25 cellular contexts compared by ENCODE assay signal in the genomic region with DNA sequence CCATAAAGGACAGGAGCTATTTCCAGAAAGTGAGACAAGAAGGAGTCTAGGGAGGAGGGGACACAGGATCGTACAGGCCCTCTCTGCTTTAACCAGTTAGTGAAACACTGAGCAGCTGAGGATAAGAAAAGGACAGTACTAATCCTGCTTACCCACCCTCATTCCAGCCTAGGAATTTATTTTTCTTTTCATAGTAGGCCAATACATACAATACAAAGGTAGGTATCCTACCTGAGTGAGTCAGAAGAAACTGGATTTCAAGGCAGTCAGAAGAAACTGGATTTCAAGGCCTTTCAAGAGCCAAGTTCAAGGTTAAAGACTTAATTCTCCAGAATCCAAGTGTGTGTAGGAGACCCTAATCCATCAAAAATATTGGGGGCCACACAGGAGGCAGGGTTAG.
"Had no signal": no experiment of that assay in that cellular context is flagged by ENCODE, and none has a peak within 500 bp of the region (broad histone marks: within the 10 kb centered on the region; RNA-seq: fewer than 3 reads in every experiment).

No MANE protein-coding gene starts in this region.

- H3K36me3 Mint-ChIP-seq: neural progenitor cell; stimulated activated memory B cell treated with anti-CD40 and anti-IgM and Interleukin-4, amounts not matched to agents 10 μg/mL and 1 μg/mL and 100 μg/mL, for 72 hours; type B pancreatic cell had no signal

- H3K4me1 Mint-ChIP-seq: nephron, neural progenitor cell had no signal

- H3K27me3 Mint-ChIP-seq: stimulated activated memory B cell treated with anti-CD40 and anti-IgM and Interleukin-4, amounts not matched to agents 10 μg/mL and 1 μg/mL and 100 μg/mL, for 72 hours; type B pancreatic cell had no signal

- H3K9ac ChIP-seq: neural progenitor cell had no signal

- H2AFZ ChIP-seq: hepatocyte, neural progenitor cell had no signal

- H3K9me3 ChIP-seq: esophagus squamous epithelium, heart left ventricle, left lung, prostate gland, right atrium auricular region, testis, tibial artery had no signal

- H3K4me2 ChIP-seq: hepatocyte, neural progenitor cell had no signal

- ATAC-seq: effector memory CD8-positive, alpha-beta T cell; heart left ventricle; left cardiac atrium; left lung; naive thymus-derived CD4-positive, alpha-beta T cell; sciatic nerve; stimulated activated memory B cell treated with anti-CD40 and anti-IgM and Interleukin-4, amounts not matched to agents 10 μg/mL and 1 μg/mL and 100 μg/mL, for 72 hours; stimulated activated naive CD8-positive, alpha-beta T cell treated with anti-CD3 and anti-CD28 coated beads, Interleukin-15, Interleukin-2, amounts not matched to agents 100 U/mL and 50 U/mL, for 24 hours had no signal

- H3K27me3 ChIP-seq: esophagus squamous epithelium, heart left ventricle, hepatocyte, left lung, neural progenitor cell, right atrium auricular region, testis, tibial artery had no signal

- H3K79me2 ChIP-seq: hepatocyte had no signal

- FAIRE-seq: endometrium, frontal cortex had no signal

- H3K9me3 Mint-ChIP-seq: effector memory CD8-positive, alpha-beta T cell; nephron; stimulated activated memory B cell treated with anti-CD40 and anti-IgM and Interleukin-4, amounts not matched to agents 10 μg/mL and 1 μg/mL and 100 μg/mL, for 72 hours; type B pancreatic cell had no signal

- H3K4me3 ChIP-seq: esophagus squamous epithelium, heart left ventricle, hepatocyte, left lung, neural progenitor cell, prostate gland, right atrium auricular region, testis, tibial artery had no signal

- DNase-seq: cerebellar nuclear complex; cortex of kidney; effector memory CD8-positive, alpha-beta T cell; esophagus squamous epithelium; heart left ventricle; left cardiac atrium; left lung; mesendoderm; midbrain; naive thymus-derived CD4-positive, alpha-beta T cell; stimulated activated CD4-positive, alpha-beta T cell treated with anti-CD3 and anti-CD28 coated beads, Interleukin-4, amount 100 ng/mL, for 4 hours; stimulated activated naive CD8-positive, alpha-beta T cell treated with anti-CD3 and anti-CD28 coated beads, Interleukin-15, Interleukin-2, amounts not matched to agents 100 U/mL and 50 U/mL, for 24 hours; substantia nigra; testis; tibial artery had no signal

- H3K36me3 ChIP-seq: esophagus squamous epithelium, heart left ventricle, left lung, neural progenitor cell, prostate gland, right atrium auricular region, tibial artery had no signal

- H3K4me1 ChIP-seq: heart left ventricle, left lung, neural progenitor cell, prostate gland, right atrium auricular region, testis, tibial artery had no signal

- H3K27ac ChIP-seq: esophagus squamous epithelium, heart left ventricle, hepatocyte, left lung, neural progenitor cell, prostate gland, right atrium auricular region, testis, tibial artery had no signal

- H3K27ac Mint-ChIP-seq: effector memory CD8-positive, alpha-beta T cell; naive thymus-derived CD4-positive, alpha-beta T cell; nephron; neural progenitor cell; stimulated activated memory B cell treated with anti-CD40 and anti-IgM and Interleukin-4, amounts not matched to agents 10 μg/mL and 1 μg/mL and 100 μg/mL, for 72 hours; type B pancreatic cell had no signal

- H3K4me3 Mint-ChIP-seq: effector memory CD8-positive, alpha-beta T cell; naive thymus-derived CD4-positive, alpha-beta T cell; nephron; neural progenitor cell; stimulated activated memory B cell treated with anti-CD40 and anti-IgM and Interleukin-4, amounts not matched to agents 10 μg/mL and 1 μg/mL and 100 μg/mL, for 72 hours; type B pancreatic cell had no signal
